ENCODE assay signal across 19 cellular contexts in the genomic region with DNA sequence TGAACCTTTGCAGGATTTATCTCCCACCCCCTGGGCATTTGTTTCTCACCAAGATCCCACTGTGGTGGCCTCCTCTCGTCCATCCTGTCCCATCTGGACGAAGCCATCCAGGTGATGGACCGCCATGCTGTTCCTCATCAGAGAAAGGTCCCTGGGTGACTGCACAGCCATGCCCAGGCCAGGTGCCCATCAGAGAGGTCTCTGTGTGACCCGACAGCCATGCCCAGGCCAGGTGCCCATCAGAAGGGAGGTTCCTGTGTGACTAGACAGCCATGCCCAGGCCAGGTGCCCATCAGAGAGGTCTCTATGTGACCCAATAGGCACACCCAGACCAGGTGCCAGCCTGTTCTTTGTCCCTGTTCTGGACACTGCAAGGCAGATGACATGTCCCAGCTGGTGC.
DNase-seq lines count a peak whose midpoint lies in the region; ATAC-seq and TF ChIP-seq lines count a peak whose summit lies in the region.
"Had no signal": no experiment of that assay in that cellular context is flagged by ENCODE, and none has a peak within 500 bp of the region (broad histone marks: within the 10 kb centered on the region; RNA-seq: fewer than 3 reads in every experiment).

No MANE protein-coding gene starts in this region.

- H3K4me1 Mint-ChIP-seq in naive thymus-derived CD8-positive, alpha-beta T cell: peaks cover 0 to 4% (median 0%) of the 10 kb centered on the region in 4 donors
- H3K4me1 Mint-ChIP-seq: B cell had no signal

- peaks cover 2 to 28% (median 10%) of the 10 kb centered on the region in 5 donors for H3K27me3 Mint-ChIP-seq in naive thymus-derived CD8-positive, alpha-beta T cell
- H3K27me3 Mint-ChIP-seq: B cell had no signal

- H3K4me1 ChIP-seq in heart left ventricle: no peaks in the 10 kb centered on the region
- H3K4me1 ChIP-seq: A549, Caco-2 had no signal

- DNase-seq in cardiac septum (ENCODE audit: low spot score) (peak; percentile 67), heart left ventricle (no peak), WERI-Rb-1 (peak; percentile 4), left lobe of liver (ENCODE audit: low spot score) (peak; percentile 33), ureter (ENCODE audit: low spot score) (peak; percentile 18), NCI-H748 (lab: John Stamatoyannopoulos, UW; ENCODE audit: unreplicated experiment) (no peak)
- DNase-seq in naive thymus-derived CD8-positive, alpha-beta T cell: no peak
- DNase-seq: AML-193; Caco-2; Calu3; CD4-positive, alpha-beta T cell; CD8-positive, alpha-beta T cell; DMS79 treated with DMSO at 0.1 percent for 48 hours; GF-D8 had no signal

- TF ChIP-seq POLR2A in heart left ventricle (IDR thresholded peaks at IDR 0.05): no peak

- POLR2A ChIA-PET in naive thymus-derived CD8-positive, alpha-beta T cell (lab: Charles Lee): no interaction called here

- peaks cover 0 to 19% (median 4%) of the 10 kb centered on the region in 12 donors for H3K9me3 ChIP-seq in heart left ventricle
- H3K9me3 ChIP-seq in WERI-Rb-1 (ENCODE audit: severe bottlenecking): peaks cover 6% of the 10 kb centered on the region
- H3K9me3 ChIP-seq: A549, Caco-2 had no signal

- ATAC-seq in heart left ventricle (no peak), left lobe of liver (no peak), GM18511 (IDR thresholded peaks at IDR 0.05; ENCODE audit: unreplicated experiment) (no peak)
- no peak for ATAC-seq in naive thymus-derived CD8-positive, alpha-beta T cell
- ATAC-seq: A549; CD8-positive, alpha-beta T cell had no signal

- no peak overlapping the region for H3K27ac Mint-ChIP-seq in naive thymus-derived CD8-positive, alpha-beta T cell
- H3K27ac Mint-ChIP-seq: B cell; CD4-positive, alpha-beta T cell; CD8-positive, alpha-beta T cell had no signal

- H3K27ac ChIP-seq in heart left ventricle (no peak overlapping the region), WERI-Rb-1 (no peak overlapping the region)
- H3K27ac ChIP-seq: 22Rv1, A549, C4-2B had no signal

- no peaks in the 10 kb centered on the region for H3K36me3 ChIP-seq in heart left ventricle
- H3K36me3 ChIP-seq in WERI-Rb-1: no peaks in the 10 kb centered on the region

- TF ChIP-seq CTCF in heart left ventricle (IDR thresholded peaks at IDR 0.05) (no peak), WERI-Rb-1 (IDR thresholded peaks at IDR 0.05; ENCODE audit: low read depth, low read length) (no peak)

- 74 to 88% (median 83%) methylated on average over 2 to 4 of the region's 4 CpGs for WGBS in heart left ventricle, 4 donors

- peaks cover 0 to 11% (median 0%) of the 10 kb centered on the region in 9 donors for H3K27me3 ChIP-seq in heart left ventricle
- H3K27me3 ChIP-seq in WERI-Rb-1 (ENCODE audit: insufficient read depth, low read depth, severe bottlenecking): no peaks in the 10 kb centered on the region

- no peak overlapping the region for H3K4me3 Mint-ChIP-seq in naive thymus-derived CD8-positive, alpha-beta T cell
- H3K4me3 Mint-ChIP-seq: B cell; CD4-positive, alpha-beta T cell; CD8-positive, alpha-beta T cell had no signal

- intact Hi-C loops in cardiac septum (cut with DNase I): no loop called here
- intact Hi-C loops in heart left ventricle (cut with DNase I): no loop called here

- H3K36me3 Mint-ChIP-seq in naive thymus-derived CD8-positive, alpha-beta T cell: peaks cover 0 to 13% (median 0%) of the 10 kb centered on the region in 3 donors
- H3K36me3 Mint-ChIP-seq: CD8-positive, alpha-beta T cell had no signal

- H3K4me3 ChIP-seq in heart left ventricle (no peak overlapping the region), WERI-Rb-1 (ENCODE audit: low read depth, low read length) (no peak overlapping the region)
- H3K4me3 ChIP-seq: A549 had no signal

- H3K9me3 Mint-ChIP-seq in naive thymus-derived CD8-positive, alpha-beta T cell: peaks cover 0 to 31% (median 22%) of the 10 kb centered on the region in 9 donors

Comparison
In these comparisons a context has a peak if more than half of its experiments do, and no peak if none do; other contexts are left out.
1. DNase-seq: peak in cardiac septum (single experiment), WERI-Rb-1 (single experiment), left lobe of liver (single experiment) and ureter (single experiment); none in heart left ventricle (0 of 5), naive thymus-derived CD8-positive, alpha-beta T cell (0 of 10) and NCI-H748 (single experiment).